In genomic region chr6:16223362-16223761, GRCh38 we compare ENCODE assay signal across 36 cellular contexts. TPM values are rescaled to one million over a fixed set of nuclear protein-coding genes. Genes with fewer than 3 reads are reported as not detected.
"Had no signal": no experiment of that assay in that cellular context is flagged by ENCODE, and none has a peak within 500 bp of the region (broad histone marks: within the 10 kb centered on the region; RNA-seq: fewer than 3 reads in every experiment).

No MANE protein-coding gene starts in this region.

- H3K36me3 Mint-ChIP-seq: activated CD4-positive, alpha-beta memory T cell treated with anti-CD3 and anti-CD28 coated beads for 36 hours; activated naive CD4-positive, alpha-beta T cell treated with anti-CD3 and anti-CD28 coated beads, Interleukin-2, amount 50 U/mL, for 72 hours; activated naive CD8-positive, alpha-beta T cell treated with anti-CD3 and anti-CD28 coated beads for 36 hours had no signal

- ATAC-seq: activated CD8-positive, alpha-beta T cell treated with anti-CD3 and anti-CD28 coated beads for 36 hours; body of pancreas had no signal

- H3K27ac Mint-ChIP-seq: activated B cell treated with CpG ODN at 0.5 μM for 24 hours; activated CD4-positive, alpha-beta memory T cell treated with anti-CD3 and anti-CD28 coated beads for 36 hours; activated CD4-positive, alpha-beta T cell treated with anti-CD3 and anti-CD28 coated beads, Interleukin-2, amount 10 ng/mL, durations not matched to agents 24 days and 14 days; activated CD8-positive, alpha-beta T cell treated with anti-CD3 and anti-CD28 coated beads for 36 hours; activated naive CD4-positive, alpha-beta T cell treated with anti-CD3 and anti-CD28 coated beads for 36 hours; activated naive CD4-positive, alpha-beta T cell treated with anti-CD3 and anti-CD28 coated beads, Interleukin-2, amount 50 U/mL, for 72 hours; activated naive CD8-positive, alpha-beta T cell treated with anti-CD3 and anti-CD28 coated beads for 36 hours; activated T-cell treated with anti-CD3 and anti-CD28 coated beads, Interleukin-2, amount 50 U/mL, for 72 hours; activated T-helper 1 cell treated with anti-CD3 and anti-CD28 coated beads, Interleukin-12 subunit alpha, Interleukin-12 subunit beta, Interleukin-2, Interleukin-4 antibody, amounts not matched to agents 30 ng/mL and 10 ng/mL and 1 ng/mL, durations not matched to agents 14 hours and 24 hours and 36 hours; activated T-helper 17 cell treated with anti-CD3 and anti-CD28 coated beads, Interleukin-2, amount 50 U/mL, for 72 hours; T-helper 1 cell treated with Interleukin-12 subunit alpha and Interleukin-12 subunit beta and Interleukin-4 antibody, amounts not matched to agents 30 μg/mL and 1 μg/mL, for 36 hours; T-helper 2 cell treated with Interferon-gamma antibody and Interleukin-4, amounts not matched to agents 5 μg/mL and 100 μg/mL, for 36 hours had no signal

- FAIRE-seq: astrocyte, TTC549 had no signal

- H3K9me3 Mint-ChIP-seq: activated CD4-positive, alpha-beta T cell treated with anti-CD3 and anti-CD28 coated beads, Interleukin-2, amount 10 ng/mL, durations not matched to agents 24 days and 14 days; activated CD8-positive, alpha-beta T cell treated with anti-CD3 and anti-CD28 coated beads for 36 hours; activated naive CD4-positive, alpha-beta T cell treated with anti-CD3 and anti-CD28 coated beads for 36 hours; activated naive CD8-positive, alpha-beta T cell treated with anti-CD3 and anti-CD28 coated beads for 36 hours; activated T-cell treated with anti-CD3 and anti-CD28 coated beads, Interleukin-2, amount 50 U/mL, for 4 hours; activated T-cell treated with anti-CD3 and anti-CD28 coated beads, Interleukin-2, amount 50 U/mL, for 72 hours; activated T-helper 1 cell treated with anti-CD3 and anti-CD28 coated beads, Interleukin-12 subunit alpha, Interleukin-12 subunit beta, Interleukin-2, Interleukin-4 antibody, amounts not matched to agents 30 ng/mL and 10 ng/mL and 1 ng/mL, durations not matched to agents 14 hours and 24 hours and 36 hours; activated T-helper 17 cell treated with anti-CD3 and anti-CD28 coated beads, Interleukin-2, amount 50 U/mL, for 72 hours; T-helper 2 cell treated with Interferon-gamma antibody and Interleukin-4, amounts not matched to agents 5 μg/mL and 100 μg/mL, for 36 hours had no signal

- H3K4me1 Mint-ChIP-seq: activated B cell treated with CpG ODN at 0.5 μM for 24 hours; activated CD4-positive, alpha-beta T cell treated with anti-CD3 and anti-CD28 coated beads, Interleukin-2, amount 10 ng/mL, durations not matched to agents 24 days and 14 days; activated T-helper 17 cell treated with anti-CD3 and anti-CD28 coated beads, Interleukin-2, amount 50 U/mL, for 72 hours had no signal

- H3K27ac ChIP-seq: body of pancreas, brain microvascular endothelial cell, breast epithelium, VCaP had no signal

- H3K4me3 Mint-ChIP-seq: activated B cell treated with CpG ODN at 0.5 μM for 24 hours; activated CD4-positive, alpha-beta memory T cell treated with anti-CD3 and anti-CD28 coated beads for 36 hours; activated CD4-positive, alpha-beta T cell treated with anti-CD3 and anti-CD28 coated beads, Interleukin-2, amount 10 ng/mL, durations not matched to agents 24 days and 14 days; activated CD8-positive, alpha-beta T cell treated with anti-CD3 and anti-CD28 coated beads for 36 hours; activated naive CD4-positive, alpha-beta T cell treated with anti-CD3 and anti-CD28 coated beads for 36 hours; activated naive CD8-positive, alpha-beta T cell treated with anti-CD3 and anti-CD28 coated beads for 36 hours; activated T-cell treated with anti-CD3 and anti-CD28 coated beads, Interleukin-2, amount 50 U/mL, for 4 hours; activated T-cell treated with anti-CD3 and anti-CD28 coated beads, Interleukin-2, amount 50 U/mL, for 72 hours; activated T-helper 1 cell treated with anti-CD3 and anti-CD28 coated beads, Interleukin-12 subunit alpha, Interleukin-12 subunit beta, Interleukin-2, Interleukin-4 antibody, amounts not matched to agents 30 ng/mL and 10 ng/mL and 1 ng/mL, durations not matched to agents 14 hours and 24 hours and 36 hours; activated T-helper 17 cell treated with anti-CD3 and anti-CD28 coated beads, Interleukin-2, amount 50 U/mL, for 72 hours; T-helper 1 cell treated with Interleukin-12 subunit alpha and Interleukin-12 subunit beta and Interleukin-4 antibody, amounts not matched to agents 30 μg/mL and 1 μg/mL, for 36 hours; T-helper 2 cell treated with Interferon-gamma antibody and Interleukin-4, amounts not matched to agents 5 μg/mL and 100 μg/mL, for 36 hours had no signal

- H3K4me1 ChIP-seq: breast epithelium had no signal

- H3K9me3 ChIP-seq: adrenal gland, body of pancreas, breast epithelium had no signal

- H3K36me3 ChIP-seq: adrenal gland, brain microvascular endothelial cell, breast epithelium had no signal

- H3K27me3 ChIP-seq: adrenal gland, body of pancreas, breast epithelium had no signal

- H3K4me3 ChIP-seq: adrenal gland, body of pancreas, breast epithelium had no signal

- DNase-seq: activated B cell treated with CpG ODN at 0.5 μM for 24 hours; activated CD4-positive, alpha-beta memory T cell treated with anti-CD3 and anti-CD28 coated beads for 36 hours; activated CD4-positive, alpha-beta T cell treated with anti-CD3 and anti-CD28 coated beads, Interleukin-2, amount 10 ng/mL, durations not matched to agents 24 days and 14 days; activated CD4-positive, alpha-beta T cell treated with anti-CD3 and anti-CD28 coated beads, Interleukin-2, amount 50 U/mL, for 1 hour; activated CD4-positive, alpha-beta T cell treated with anti-CD3 and anti-CD28 coated beads, Interleukin-2, amount 50 U/mL, for 4 hours; activated CD4-positive, CD25-positive, alpha-beta regulatory T cell treated with anti-CD3 and anti-CD28 coated beads, Interleukin-2, amount 50 U/mL, for 72 hours; activated CD8-positive, alpha-beta memory T cell treated with anti-CD3 and anti-CD28 coated beads, Interleukin-2, amount 50 U/mL, for 4 hours; activated CD8-positive, alpha-beta T cell treated with anti-CD3 and anti-CD28 coated beads for 36 hours; activated effector memory CD4-positive, alpha-beta T cell treated with anti-CD3 and anti-CD28 coated beads, Interleukin-2, amount 50 U/mL, for 16 hours; activated gamma-delta T cell treated with Interleukin-2 at 50 U/mL for 16 hours; activated naive CD4-positive, alpha-beta T cell; activated naive CD4-positive, alpha-beta T cell treated with anti-CD3 and anti-CD28 coated beads for 36 hours; activated naive CD4-positive, alpha-beta T cell treated with anti-CD3 and anti-CD28 coated beads, Interleukin-2, amount 50 U/mL, for 16 hours; activated naive CD8-positive, alpha-beta T cell treated with anti-CD3 and anti-CD28 coated beads for 36 hours; activated T-cell treated with anti-CD3 and anti-CD28 coated beads for 4 hours; activated T-cell treated with anti-CD3 and anti-CD28 coated beads, Interleukin-2, amount 50 U/mL, for 1 hour; activated T-cell treated with anti-CD3 and anti-CD28 coated beads, Interleukin-2, amount 50 U/mL, for 4 hours; activated T-cell treated with anti-CD3 and anti-CD28 coated beads, Interleukin-2, amount 50 U/mL, for 72 hours; amniotic stem cell; aorta; body of pancreas; brain microvascular endothelial cell; central memory CD4-positive, alpha-beta T cell; T-helper 1 cell; T-helper 2 cell; T-helper 9 cell had no signal

RNA-seq across cellular contexts. Expression of gene GMPR, which starts 15.0 kb away (rescaled TPM):
- total RNA-seq: activated T-cell treated with anti-CD3 and anti-CD28 coated beads, Interleukin-2, amount 50 U/mL, for 72 hours had no signal
